20 cellular contexts compared by ENCODE assay signal in the genomic region with DNA sequence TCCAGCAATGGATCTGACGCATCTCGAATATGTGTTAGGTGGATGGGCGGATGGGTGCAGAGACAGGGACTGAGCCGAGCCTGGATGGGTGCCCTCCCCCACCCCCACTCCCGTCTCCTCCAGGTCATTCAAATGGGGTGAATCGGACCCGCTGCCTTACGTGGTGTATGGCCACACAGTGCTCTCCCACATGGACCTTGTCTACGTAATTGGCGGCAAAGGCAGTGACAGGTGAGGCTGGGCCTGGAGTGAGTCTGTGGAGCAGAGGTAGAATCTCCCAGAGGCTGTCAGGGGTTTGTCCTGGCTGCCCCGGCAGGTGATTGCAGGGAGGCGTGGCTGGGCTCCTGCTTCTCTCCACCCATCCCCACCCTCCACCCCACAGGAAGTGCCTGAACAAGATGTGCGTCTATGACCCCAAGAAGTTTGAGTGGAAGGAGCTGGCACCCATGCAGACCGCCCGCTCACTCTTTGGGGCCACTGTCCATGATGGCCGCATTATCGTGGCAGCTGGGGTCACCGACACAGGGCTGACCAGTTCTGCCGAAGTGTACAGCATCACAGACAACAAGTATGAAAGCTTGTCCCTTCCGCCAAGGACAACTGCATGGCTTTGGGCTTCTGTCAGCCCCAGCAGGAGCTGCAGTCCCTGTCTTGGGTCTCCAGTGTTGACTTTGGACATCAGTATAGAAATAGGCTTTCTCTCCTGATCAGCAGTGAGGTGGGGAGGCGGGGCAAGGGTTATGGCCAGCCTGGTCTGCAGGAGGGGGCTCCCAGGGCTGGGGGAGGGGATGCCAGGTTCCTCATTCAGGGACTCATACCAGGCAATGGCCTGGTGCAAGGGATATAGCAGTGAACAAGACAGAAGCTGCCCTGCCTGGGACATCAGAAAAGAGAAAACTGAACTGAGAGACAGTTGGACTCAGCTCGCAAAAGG. TPM values are rescaled to one million over a fixed set of nuclear protein-coding genes. Genes with fewer than 3 reads are reported as not detected.
DNase-seq lines count a peak whose midpoint lies in the region; ATAC-seq, FAIRE-seq and TF ChIP-seq lines count a peak whose summit lies in the region.
"Had no signal": no experiment of that assay in that cellular context is flagged by ENCODE, and none has a peak within 500 bp of the region (broad histone marks: within the 10 kb centered on the region; RNA-seq: fewer than 3 reads in every experiment).

No MANE protein-coding gene starts in this region.

- H3K36me3 Mint-ChIP-seq in glutamatergic neuron (ENCODE audit: unreplicated experiment) (no peaks in the 10 kb centered on the region), osteocyte (ENCODE audit: unreplicated experiment) (no peaks in the 10 kb centered on the region)
- H3K36me3 Mint-ChIP-seq: CD8-positive, alpha-beta memory T cell had no signal

- H3K27ac ChIP-seq in psoas muscle = peak overlapping the region; percentile 98
- H3K27ac ChIP-seq: BLaER1, GM23248, Peyer's patch had no signal

- H3K9me3 ChIP-seq in psoas muscle (no peaks in the 10 kb centered on the region), BE2C (no peaks in the 10 kb centered on the region)
- H3K9me3 ChIP-seq: BLaER1, Peyer's patch had no signal

- H3K4me3 ChIP-seq in psoas muscle (peak overlapping the region; percentile 71), BE2C (ENCODE audit: low read depth, low read length) (no peak overlapping the region)
- H3K4me3 ChIP-seq: BLaER1, GM23248, Peyer's patch had no signal

- 68 to 74% (median 70%) methylated on average over 19 to 22 of the region's 22 CpGs for WGBS in psoas muscle, 3 donors

- ATAC-seq in psoas muscle = no peak

- DNase-seq in 8988T (peak; percentile 29), GM13977 (ENCODE audit: low spot score) (peak; percentile 23), glutamatergic neuron (no peak), psoas muscle (peak in 1 of 2 donors; percentile 57), BE2C (no peak), osteocyte (ENCODE audit: extremely low spot score, unreplicated experiment) (no peak), H54 (ENCODE audit: insufficient read length, low spot score) (no peak)
- DNase-seq: CD8-positive, alpha-beta memory T cell; GF-D8; GM23248; HFFc6; KG1; NCI-H1092 treated with DMSO at 0.1 percent for 48 hours; NCI-H187; NCI-H2171 treated with DMSO at 0.1 percent for 48 hours; SIG-M5 had no signal

- FAIRE-seq in H54 (lab: Jason Lieb, UNC) = no peak

- H3K4me3 Mint-ChIP-seq in glutamatergic neuron (ENCODE audit: unreplicated experiment) (no peak overlapping the region), osteocyte (ENCODE audit: unreplicated experiment) (no peak overlapping the region)
- H3K4me3 Mint-ChIP-seq: CD8-positive, alpha-beta memory T cell; HFFc6 had no signal

- H3K27ac Mint-ChIP-seq in glutamatergic neuron (ENCODE audit: unreplicated experiment) = peak overlapping the region; percentile 77
- H3K27ac Mint-ChIP-seq in osteocyte (ENCODE audit: unreplicated experiment) = no peak overlapping the region
- H3K27ac Mint-ChIP-seq: CD8-positive, alpha-beta memory T cell; HFFc6 had no signal

- in situ Hi-C loops in GM13977 (cut with MboI; ENCODE audit: low pct_unique_long_range_greater_than_20kb, low sequenced_read_pairs, unreplicated experiment) = no loop called here

- H3K9me3 Mint-ChIP-seq in glutamatergic neuron (ENCODE audit: unreplicated experiment) (peaks cover 16% of the 10 kb centered on the region), osteocyte (ENCODE audit: unreplicated experiment) (no peaks in the 10 kb centered on the region)
- H3K9me3 Mint-ChIP-seq: CD8-positive, alpha-beta memory T cell; HFFc6 had no signal

- intact Hi-C loops in psoas muscle (cut with DNase I) = no loop called here

- peaks cover 10% of the 10 kb centered on the region for H3K27me3 Mint-ChIP-seq in glutamatergic neuron (ENCODE audit: unreplicated experiment)
- peaks cover 17% of the 10 kb centered on the region for H3K27me3 Mint-ChIP-seq in osteocyte (ENCODE audit: unreplicated experiment)

- H3K4me1 Mint-ChIP-seq in glutamatergic neuron (ENCODE audit: low read depth, unreplicated experiment) (peaks cover 34% of the 10 kb centered on the region), osteocyte (ENCODE audit: unreplicated experiment) (peaks cover 6% of the 10 kb centered on the region)

- TF ChIP-seq CTCF in GM13977 (IDR thresholded peaks at IDR 0.05; ENCODE audit: extremely low read depth, insufficient read depth, missing control alignments) (no peak), glutamatergic neuron (IDR thresholded peaks at IDR 0.05; ENCODE audit: partially characterized antibody, unreplicated experiment) (no peak), psoas muscle (IDR thresholded peaks at IDR 0.05) (no peak), BE2C (IDR thresholded peaks at IDR 0.05; ENCODE audit: low read depth, low read length) (no peak), osteocyte (IDR thresholded peaks at IDR 0.05) (no peak)

- H3K27me3 ChIP-seq in psoas muscle (ENCODE audit: insufficient read depth in 3 of 3, low read length in 2 of 3) (no peaks in the 10 kb centered on the region), BE2C (no peaks in the 10 kb centered on the region)
- H3K27me3 ChIP-seq: BLaER1, Peyer's patch had no signal

- H3K4me1 ChIP-seq in psoas muscle (peaks cover 40% of the 10 kb centered on the region), BE2C (no peaks in the 10 kb centered on the region)

- H3K36me3 ChIP-seq in psoas muscle (ENCODE audit: insufficient read depth in 1 of 2, low read depth in 1 of 2) (peaks cover 0 to 35% of the 10 kb centered on the region in 2 donors), BE2C (no peaks in the 10 kb centered on the region)
- H3K36me3 ChIP-seq: BLaER1, Peyer's patch had no signal

- TF ChIP-seq POLR2A in H54 (IDR thresholded peaks at IDR 0.05; ENCODE audit: low read depth, low read length) = no peak

RNA-seq across cellular contexts. Expression of a gene that starts 3.4 kb away (rescaled TPM):
- total RNA-seq in glutamatergic neuron (ENCODE audit: unreplicated experiment) (0.44 TPM), psoas muscle (100 to 1,000 TPM; 241 to 923 (median 381) TPM), osteocyte (not detected in 2 replicates)
- polyA plus RNA-seq in psoas muscle = 100 to 1,000 TPM; 306 to 822 (median 392) TPM
- polyA plus RNA-seq in BE2C (2012; ENCODE audit: insufficient read depth, insufficient read length, low read depth) = not detected
- total RNA-seq: CD8-positive, alpha-beta memory T cell; GM23248; HFFc6; M059J; NCI-H460; Peyer's patch had no signal
- polyA plus RNA-seq: CD8-positive, alpha-beta memory T cell; GM23248 had no signal

RNA-seq across cellular contexts. Expression of a gene that starts 13.8 kb away (rescaled TPM):
- total RNA-seq in glutamatergic neuron (ENCODE audit: unreplicated experiment) = 7.6 TPM
- total RNA-seq in psoas muscle = 100 to 1,000 TPM; 157 to 276 (median 212) TPM
- 100 to 1,000 TPM in 1 of 3 donors, 10 to 100 TPM in 2; 37.0 to 188 (median 50.4) TPM for polyA plus RNA-seq in psoas muscle
- not detected for polyA plus RNA-seq in BE2C (2012; ENCODE audit: insufficient read depth, insufficient read length, low read depth)
- total RNA-seq in osteocyte = not detected in 2 replicates
- total RNA-seq: CD8-positive, alpha-beta memory T cell; GM23248; HFFc6; M059J; NCI-H460 had no signal
- polyA plus RNA-seq: CD8-positive, alpha-beta memory T cell; GM23248 had no signal

RNA-seq across cellular contexts. Expression of a gene that starts 35.3 kb away (rescaled TPM):
- total RNA-seq in glutamatergic neuron (ENCODE audit: unreplicated experiment) (9.7 TPM), psoas muscle (100 to 1,000 TPM in 2 of 4 donors, 10 to 100 TPM in 2; 87.2 to 151 (median 110) TPM), osteocyte (26.7 and 29.2 TPM in 2 replicates)
- 10 to 100 TPM; 41.6 to 90.3 (median 72.6) TPM for polyA plus RNA-seq in psoas muscle
- polyA plus RNA-seq in BE2C (2012; ENCODE audit: insufficient read depth, insufficient read length, low read depth) = 3.4 TPM
- polyA plus RNA-seq: CD8-positive, alpha-beta memory T cell had no signal

Comparison
In these comparisons a context has a peak if more than half of its experiments do, and no peak if none do; other contexts are left out.
1. DNase-seq: peak in 8988T (single experiment) and GM13977 (single experiment); none in glutamatergic neuron (single experiment), BE2C (single experiment), osteocyte (single experiment) and H54 (single experiment).
2. RNA of a gene that starts 3.4 kb away (total RNA-seq): 241 to 923 TPM in psoas muscle; 0.44 TPM in glutamatergic neuron (single experiment) and not detected in osteocyte; every median in the first group is over 100 times any median in the second.
3. RNA of a gene that starts 13.8 kb away (total RNA-seq): 157 to 276 TPM in psoas muscle; 7.6 TPM in glutamatergic neuron (single experiment) and not detected in osteocyte; every median in the first group is over 10 times any median in the second.